ENCODE assay signal across 23 cellular contexts in the genomic region with DNA sequence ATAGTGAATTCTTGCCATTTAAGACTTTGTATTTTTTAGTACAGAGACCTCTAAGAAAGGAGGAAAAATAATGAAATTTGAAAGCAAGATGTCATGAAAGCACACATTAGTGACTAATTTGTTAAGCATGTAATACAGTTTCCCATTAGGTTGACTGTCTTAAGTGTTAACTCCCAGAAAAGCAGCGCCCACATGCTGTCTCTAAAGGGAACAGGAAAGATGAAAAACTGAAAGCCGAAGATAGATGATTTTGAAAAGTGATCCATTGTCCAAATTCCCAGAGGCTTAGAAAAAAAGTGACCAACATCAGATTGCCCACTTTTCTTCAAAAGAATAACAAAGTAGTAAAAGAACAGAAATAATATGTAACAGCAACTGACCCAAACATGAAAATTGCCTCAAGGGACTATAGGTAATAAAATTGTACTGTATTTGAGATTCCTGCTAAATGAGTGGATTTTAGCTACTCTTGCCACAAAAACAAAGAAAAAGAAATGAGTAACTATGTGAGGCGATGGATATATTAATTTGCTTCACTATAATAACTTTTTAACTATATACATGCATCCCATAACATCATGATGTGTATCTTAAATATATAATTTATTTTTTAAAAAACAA.
DNase-seq lines count a peak whose midpoint lies in the region; ATAC-seq and TF ChIP-seq lines count a peak whose summit lies in the region.
"Had no signal": no experiment of that assay in that cellular context is flagged by ENCODE, and none has a peak within 500 bp of the region (broad histone marks: within the 10 kb centered on the region; RNA-seq: fewer than 3 reads in every experiment).

No MANE protein-coding gene starts in this region.

- H3K9ac ChIP-seq in PC-3 (ENCODE audit: low read length): no peak overlapping the region

- intact Hi-C loops in PC-3 (cut with micrococcal nuclease): no loop called here

- H3K36me3 ChIP-seq in PC-3 (ENCODE audit: low read depth, low read length): no peaks in the 10 kb centered on the region
- H3K36me3 ChIP-seq: stomach had no signal

- no peaks in the 10 kb centered on the region for H3K9me3 ChIP-seq in PC-3 (ENCODE audit: low read length)
- H3K9me3 ChIP-seq: stomach had no signal

- no peak overlapping the region for H3K27ac ChIP-seq in PC-3 (ENCODE audit: low read length)
- H3K27ac ChIP-seq: epithelial cell of prostate, stomach had no signal

- H3K79me2 ChIP-seq in PC-3 (ENCODE audit: low read length): no peaks in the 10 kb centered on the region

- DNase-seq in AG20443 (ENCODE audit: low spot score) (peak; percentile 21), PC-3 (no peak), choroid plexus epithelial cell (ENCODE audit: low read depth) (peak; percentile 63), myocyte (ENCODE audit: low read depth) (peak; percentile 39), NCI-H446 (lab: John Stamatoyannopoulos, UW) (no peak)
- DNase-seq in activated CD4-positive, alpha-beta memory T cell treated with anti-CD3 and anti-CD28 coated beads, Interleukin-2, amount 10 ng/mL, durations not matched to agents 7 days and 5 days: no peak
- DNase-seq: activated CD4-positive, alpha-beta T cell treated with anti-CD3 and anti-CD28 coated beads for 36 hours; activated CD8-positive, alpha-beta memory T cell treated with anti-CD3 and anti-CD28 coated beads, Interleukin-2, amount 50 U/mL, for 48 hours; activated gamma-delta T cell; anterior cingulate cortex; CD8-positive, alpha-beta memory T cell; DMS79 treated with DMSO at 0.1 percent for 48 hours; glutamatergic neuron; NCI-H1092; NCI-H2107; NCI-H526; retina; stomach had no signal

- H3K4me1 ChIP-seq in PC-3 (ENCODE audit: insufficient read depth, low read length): 0 out of 2 replicates have a peak, but pooled peaks cover 6% of the 10 kb centered on the region
- H3K4me1 ChIP-seq: stomach had no signal

- no peaks in the 10 kb centered on the region for H3K4me1 Mint-ChIP-seq in activated CD4-positive, alpha-beta memory T cell treated with anti-CD3 and anti-CD28 coated beads, Interleukin-2, amount 10 ng/mL, durations not matched to agents 7 days and 5 days
- H3K4me1 Mint-ChIP-seq: activated CD4-positive, alpha-beta T cell treated with anti-CD3 and anti-CD28 coated beads for 36 hours; CD8-positive, alpha-beta memory T cell; memory B cell had no signal

- H3K27ac Mint-ChIP-seq in activated CD4-positive, alpha-beta memory T cell treated with anti-CD3 and anti-CD28 coated beads, Interleukin-2, amount 10 ng/mL, durations not matched to agents 7 days and 5 days: no peak overlapping the region
- H3K27ac Mint-ChIP-seq: activated CD4-positive, alpha-beta T cell treated with anti-CD3 and anti-CD28 coated beads for 36 hours; CD8-positive, alpha-beta memory T cell; memory B cell had no signal

- no peaks in the 10 kb centered on the region for H3F3A ChIP-seq in PC-3 (ENCODE audit: low read length, unreplicated experiment)

- H3K4me2 ChIP-seq in PC-3 (ENCODE audit: low read length): no peak overlapping the region

- no peaks in the 10 kb centered on the region for H3K27me3 ChIP-seq in PC-3 (ENCODE audit: low read length)
- H3K27me3 ChIP-seq: stomach had no signal

- H3K4me3 ChIP-seq in PC-3 (ENCODE audit: low read length) (no peak overlapping the region), choroid plexus epithelial cell (ENCODE audit: low read depth, low read length) (no peak overlapping the region)
- H3K4me3 ChIP-seq: stomach had no signal

- POLR2A ChIA-PET in PC-3 (lab: Charles Lee; ENCODE audit: unreplicated experiment): no interaction called here
- POLR2A ChIA-PET in activated CD4-positive, alpha-beta memory T cell treated with anti-CD3 and anti-CD28 coated beads, Interleukin-2, amount 10 ng/mL, durations not matched to agents 7 days and 5 days (lab: Charles Lee): no interaction called here

- H3K36me3 Mint-ChIP-seq in activated CD4-positive, alpha-beta memory T cell treated with anti-CD3 and anti-CD28 coated beads, Interleukin-2, amount 10 ng/mL, durations not matched to agents 7 days and 5 days (ENCODE audit: low read depth): no peaks in the 10 kb centered on the region
- H3K36me3 Mint-ChIP-seq: CD8-positive, alpha-beta memory T cell had no signal

- no TSS peak for BruUV-seq in PC-3 (replicated peaks; lab: Mats Ljungman, UMichigan)

- no peak for TF ChIP-seq CTCF in PC-3 (conservative IDR thresholded peaks at IDR 0.05; ENCODE audit: low read depth, low read length)
- peak; percentile 11 for TF ChIP-seq CTCF in choroid plexus epithelial cell (conservative IDR thresholded peaks at IDR 0.05; ENCODE audit: low read depth, low read length)

- H3K4me3 Mint-ChIP-seq in activated CD4-positive, alpha-beta memory T cell treated with anti-CD3 and anti-CD28 coated beads, Interleukin-2, amount 10 ng/mL, durations not matched to agents 7 days and 5 days: no peak overlapping the region
- H3K4me3 Mint-ChIP-seq: activated CD4-positive, alpha-beta T cell treated with anti-CD3 and anti-CD28 coated beads for 36 hours; CD8-positive, alpha-beta memory T cell; dendritic cell treated with granulocyte-macrophage colony-stimulating factor and Interleukin-4, amounts not matched to agents 40 ng/mL and 50 ng/mL, for 4 days; memory B cell had no signal

- no peaks in the 10 kb centered on the region for H3K9me3 Mint-ChIP-seq in activated CD4-positive, alpha-beta memory T cell treated with anti-CD3 and anti-CD28 coated beads, Interleukin-2, amount 10 ng/mL, durations not matched to agents 7 days and 5 days
- H3K9me3 Mint-ChIP-seq: CD8-positive, alpha-beta memory T cell had no signal

- no peaks in the 10 kb centered on the region for H3K27me3 Mint-ChIP-seq in activated CD4-positive, alpha-beta memory T cell treated with anti-CD3 and anti-CD28 coated beads, Interleukin-2, amount 10 ng/mL, durations not matched to agents 7 days and 5 days
- H3K27me3 Mint-ChIP-seq: dendritic cell treated with granulocyte-macrophage colony-stimulating factor and Interleukin-4, amounts not matched to agents 40 ng/mL and 50 ng/mL, for 4 days had no signal

- H3K9me2 ChIP-seq in PC-3 (replicated peaks; ENCODE audit: low read length): no peaks in the 10 kb centered on the region

- CTCF ChIA-PET in PC-3 (lab: Charles Lee): no interaction called here
- CTCF ChIA-PET in activated CD4-positive, alpha-beta memory T cell treated with anti-CD3 and anti-CD28 coated beads, Interleukin-2, amount 10 ng/mL, durations not matched to agents 7 days and 5 days (lab: Charles Lee): no interaction called here

- peak; percentile 24; the same call in 1 of the 2 replicates for ATAC-seq in PC-3
- no peak for ATAC-seq in HG02623 (IDR thresholded peaks at IDR 0.05; ENCODE audit: unreplicated experiment)
- ATAC-seq in GM19463 (IDR thresholded peaks at IDR 0.05; ENCODE audit: unreplicated experiment): no peak
- ATAC-seq: activated CD4-positive, alpha-beta T cell treated with anti-CD3 and anti-CD28 coated beads for 36 hours had no signal

- H2AFZ ChIP-seq in PC-3 (ENCODE audit: low read length): no peak overlapping the region

- H4K20me1 ChIP-seq in PC-3 (ENCODE audit: low read length): no peaks in the 10 kb centered on the region

Comparison
In these comparisons a context has a peak if more than half of its experiments do, and no peak if none do; other contexts are left out.
1. DNase-seq: peak in AG20443 (single experiment), choroid plexus epithelial cell (single experiment) and myocyte (single experiment); none in PC-3 (single experiment), activated CD4-positive, alpha-beta memory T cell treated with anti-CD3 and anti-CD28 coated beads, Interleukin-2, amount 10 ng/mL, durations not matched to agents 7 days and 5 days (single experiment) and NCI-H446 (0 of 2).